Comparison of ENCODE assay signal across 8 cellular contexts in the genomic region with DNA sequence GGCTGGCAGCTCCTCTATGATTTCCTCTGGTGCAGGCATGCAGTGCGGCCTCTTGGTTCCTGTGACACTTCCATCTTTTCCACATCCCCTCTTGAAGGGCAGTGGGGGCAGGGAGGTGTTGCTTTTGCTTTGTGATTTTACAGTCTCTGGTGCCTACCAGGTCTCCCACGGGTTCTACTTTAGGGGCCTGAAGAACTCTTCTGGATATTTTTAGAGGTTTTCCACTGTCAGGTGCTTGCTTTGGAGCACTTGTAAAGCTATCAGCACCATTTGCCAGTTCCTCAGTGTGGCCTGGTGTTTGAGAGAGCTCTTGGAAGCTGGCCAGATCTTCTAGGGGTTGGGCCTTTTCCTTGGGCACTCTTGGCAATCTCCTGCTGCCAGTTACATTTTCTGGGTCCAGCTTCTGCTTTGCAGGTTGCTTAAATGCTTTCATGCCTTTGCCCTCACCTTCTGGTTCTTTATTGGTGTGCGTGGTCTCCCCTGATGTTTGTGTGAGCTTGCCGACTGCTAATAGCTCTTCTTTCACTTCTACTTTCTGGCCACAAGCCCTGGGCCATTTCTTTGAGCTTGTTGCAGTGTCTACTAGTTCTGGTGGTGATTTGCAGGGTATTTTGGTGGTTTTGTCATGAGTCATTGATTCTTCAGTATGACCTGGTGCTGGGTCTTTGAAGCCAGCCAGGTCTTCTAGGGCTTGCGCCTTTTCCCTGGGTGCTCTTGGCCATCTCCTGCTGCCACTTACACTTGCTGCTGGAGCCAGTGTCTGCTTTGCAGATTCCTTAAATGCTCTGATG. TPM values are rescaled to one million over a fixed set of nuclear protein-coding genes. Genes with fewer than 3 reads are reported as not detected.
DNase-seq lines count a peak whose midpoint lies in the region; ATAC-seq and TF ChIP-seq lines count a peak whose summit lies in the region.

No MANE protein-coding gene starts in this region.

- H3K4me1 Mint-ChIP-seq in MCF 10A (ENCODE audit: insufficient read depth, unreplicated experiment): peaks cover 5% of the 10 kb centered on the region

- H3K4me3 ChIP-seq in mammary epithelial cell (replicated peaks in 1 of 3; ENCODE audit: insufficient read depth in 1 of 3, low read depth in 2 of 3, low read length in 3 of 3) (no peak overlapping the region), PC-3 (ENCODE audit: low read length) (no peak overlapping the region)

- no peaks in the 10 kb centered on the region for H3K79me2 ChIP-seq in mammary epithelial cell (ENCODE audit: insufficient read depth, low read length)
- no peaks in the 10 kb centered on the region for H3K79me2 ChIP-seq in PC-3 (ENCODE audit: low read length)

- no peak overlapping the region for H3K27ac Mint-ChIP-seq in MCF 10A (ENCODE audit: low read depth, unreplicated experiment)

- H3F3A ChIP-seq in PC-3 (ENCODE audit: low read length, unreplicated experiment): no peaks in the 10 kb centered on the region

- BruUV-seq in MCF 10A (replicated peaks; lab: Mats Ljungman, UMichigan) (no TSS peak), mammary epithelial cell (replicated peaks; lab: Mats Ljungman, UMichigan) (no TSS peak), PC-3 (replicated peaks; lab: Mats Ljungman, UMichigan) (no TSS peak)

- DNase-seq in MCF 10A (ENCODE audit: unreplicated experiment) (peak; percentile 43), mammary epithelial cell (no peak), PC-3 (peak; percentile 14), midbrain (lab: John Stamatoyannopoulos, UW) (peak; percentile 3), retina (no peak), RKO (ENCODE audit: low spot score) (no peak), NCI-H1436 treated with DMSO at 0.1 percent for 48 hours (lab: John Stamatoyannopoulos, UW) (no peak)

- intact Hi-C loops in MCF 10A (cut with micrococcal nuclease): no loop called here
- intact Hi-C loops in mammary epithelial cell (cut with micrococcal nuclease): no loop called here
- intact Hi-C loops in PC-3 (cut with micrococcal nuclease): no loop called here

- peak; percentile 95 for ATAC-seq in HG03025 (IDR thresholded peaks at IDR 0.05; ENCODE audit: low FRiP score, unreplicated experiment)
- no peak for ATAC-seq in PC-3

- H3K9me2 ChIP-seq in PC-3 (replicated peaks; ENCODE audit: low read length): no peaks in the 10 kb centered on the region

- H3K9me3 ChIP-seq in mammary epithelial cell (replicated peaks; ENCODE audit: insufficient read depth, low read length): no peaks in the 10 kb centered on the region
- H3K9me3 ChIP-seq in PC-3 (ENCODE audit: low read length): no peaks in the 10 kb centered on the region

- H3K9me3 Mint-ChIP-seq in MCF 10A (ENCODE audit: unreplicated experiment): no peaks in the 10 kb centered on the region

- H3K27me3 ChIP-seq in mammary epithelial cell (ENCODE audit: insufficient read depth, low read length): peaks cover 2% of the 10 kb centered on the region
- H3K27me3 ChIP-seq in PC-3 (ENCODE audit: low read length): no peaks in the 10 kb centered on the region

- H3K9ac ChIP-seq in mammary epithelial cell (ENCODE audit: insufficient read depth, low read length) (no peak overlapping the region), PC-3 (ENCODE audit: low read length) (no peak overlapping the region)

- H3K4me1 ChIP-seq in mammary epithelial cell (ENCODE audit: insufficient read depth, low read length): no peaks in the 10 kb centered on the region
- H3K4me1 ChIP-seq in PC-3 (ENCODE audit: insufficient read depth, low read length): peaks cover 17% of the 10 kb centered on the region

- dilution Hi-C loops in mammary epithelial cell (cut with HindIII; ENCODE audit: low sequenced_read_pairs): no loop called here

- no peak overlapping the region for H2AFZ ChIP-seq in mammary epithelial cell (ENCODE audit: low read depth, low read length)
- H2AFZ ChIP-seq in PC-3 (ENCODE audit: low read length): no peak overlapping the region

- H3K36me3 Mint-ChIP-seq in MCF 10A (ENCODE audit: insufficient read depth, unreplicated experiment): no peaks in the 10 kb centered on the region

- H3K27me3 Mint-ChIP-seq in MCF 10A (ENCODE audit: insufficient read depth, unreplicated experiment): peaks cover 37% of the 10 kb centered on the region

- in situ Hi-C loops in mammary epithelial cell (cut with MboI; ENCODE audit: low sequenced_read_pairs in 2 of 2): no loop called here

- H3K27ac ChIP-seq in mammary epithelial cell (ENCODE audit: insufficient read depth, low read depth, low read length): no peak overlapping the region
- H3K27ac ChIP-seq in PC-3 (ENCODE audit: low read length): no peak overlapping the region

- no peak for TF ChIP-seq CTCF in MCF 10A (IDR thresholded peaks at IDR 0.05; ENCODE audit: unreplicated experiment)
- TF ChIP-seq CTCF in mammary epithelial cell (conservative IDR thresholded peaks at IDR 0.05 in 1 of 2, IDR thresholded peaks at IDR 0.05 in 1 of 2; ENCODE audit: extremely low read depth in 1 of 2, insufficient read depth in 1 of 2, low read depth in 1 of 2, low read length in 2 of 2): no peak
- TF ChIP-seq CTCF in PC-3 (conservative IDR thresholded peaks at IDR 0.05; ENCODE audit: low read depth, low read length): no peak

- CTCF ChIA-PET in MCF 10A (lab: Yijun Ruan, JAX): interaction anchor here (0.5 kb wide), 1 partner anchor 10 kb away, joined by 3 read pairs; no protein-coding TSS in a partner anchor
- CTCF ChIA-PET in mammary epithelial cell (lab: Charles Lee; ENCODE audit: low non-redundant PET): no interaction called here
- CTCF ChIA-PET in PC-3 (lab: Charles Lee): no interaction called here

- H3K4me2 ChIP-seq in mammary epithelial cell (ENCODE audit: insufficient read depth, low read depth, low read length) (no peak overlapping the region), PC-3 (ENCODE audit: low read length) (no peak overlapping the region)

- H3K36me3 ChIP-seq in mammary epithelial cell (ENCODE audit: insufficient read depth, low read length) (no peaks in the 10 kb centered on the region), PC-3 (ENCODE audit: low read depth, low read length) (no peaks in the 10 kb centered on the region)

- POLR2A ChIA-PET in MCF 10A (lab: Yijun Ruan, JAX) (interaction anchor here (0.9 to 1.4 kb wide), 4 partner anchors 13 to 27 kb away, joined by 3 to 5 read pairs (median 4); no protein-coding TSS in a partner anchor), PC-3 (lab: Charles Lee; ENCODE audit: unreplicated experiment) (interaction anchor here (0.6 kb wide), 1 partner anchor 195 kb away, joined by 4 read pairs; no protein-coding TSS in a partner anchor)

- H4K20me1 ChIP-seq in mammary epithelial cell (ENCODE audit: insufficient read depth, low read length) (no peaks in the 10 kb centered on the region), PC-3 (ENCODE audit: low read length) (no peaks in the 10 kb centered on the region)

- no peak overlapping the region for H3K4me3 Mint-ChIP-seq in MCF 10A (ENCODE audit: unreplicated experiment)

- WGBS in mammary epithelial cell (ENCODE audit: low coverage, missing lambda C conversion rate): 84% methylated on average over 5 of the region's 5 CpGs

RNA-seq across cellular contexts. Expression of gene CHST7, which starts 11.4 kb away (rescaled TPM):
- total RNA-seq in MCF 10A (2022): 1.2 and 1.6 TPM in 2 replicates
- total RNA-seq in mammary epithelial cell: 1 to 10 TPM; 3.0 to 8.8 TPM
- 3.0 TPM for polyA plus RNA-seq in mammary epithelial cell
- 0.26 TPM for polyA minus RNA-seq in mammary epithelial cell
- 24.7 and 31.9 TPM in 2 replicates for total RNA-seq in PC-3 (2014; rRNA removed)

RNA-seq across cellular contexts. Expression of gene ZNF674, which starts 16.9 kb away (rescaled TPM):
- 7.2 and 9.7 TPM in 2 replicates for total RNA-seq in MCF 10A (2022)
- total RNA-seq in mammary epithelial cell: 1 to 10 TPM; 6.0 to 7.4 TPM
- 2.3 TPM for polyA plus RNA-seq in mammary epithelial cell
- polyA minus RNA-seq in mammary epithelial cell: 1.2 TPM
- total RNA-seq in PC-3 (2014; rRNA removed): 8.2 and 9.0 TPM in 2 replicates

Comparison
In these comparisons a context has a peak if more than half of its experiments do, and no peak if none do; other contexts are left out.
1. DNase-seq: peak in MCF 10A (single experiment), PC-3 (single experiment) and midbrain (single experiment); none in mammary epithelial cell (single experiment), retina (single experiment), RKO (single experiment) and NCI-H1436 treated with DMSO at 0.1 percent for 48 hours (single experiment).